Comparison of ENCODE assay signal across 13 cellular contexts in genomic region chr4:98603683-98604573, GRCh38. TPM values are rescaled to one million over a fixed set of nuclear protein-coding genes. Genes with fewer than 3 reads are reported as not detected.
A peak's percentile ranks its signal among the peaks of the same experiment; 100 is the strongest.
DNase-seq lines count a peak whose midpoint lies in the region; ATAC-seq and TF ChIP-seq lines count a peak whose summit lies in the region.
"Had no signal": no experiment of that assay in that cellular context is flagged by ENCODE, and none has a peak within 500 bp of the region (broad histone marks: within the 10 kb centered on the region; RNA-seq: fewer than 3 reads in every experiment).

No MANE protein-coding gene starts in this region.

- intact Hi-C loops in activated naive CD4-positive, alpha-beta T cell treated with anti-CD3 and anti-CD28 coated beads for 36 hours (cut with micrococcal nuclease), result loop anchor here (1.0 to 5.0 kb wide), 9 partner anchors 21 to 1243 kb away; no protein-coding TSS in a partner anchor

- peak; percentile 40 for DNase-seq in activated naive CD4-positive, alpha-beta T cell treated with anti-CD3 and anti-CD28 coated beads for 36 hours
- no peak for DNase-seq in activated naive CD4-positive, alpha-beta T cell treated with anti-CD3 and anti-CD28 coated beads, Interleukin-2, amount 50 U/mL, for 16 hours
- DNase-seq in RPMI7951 (ENCODE audit: low read depth) (peak; percentile 85), fibroblast of mammary gland (ENCODE audit: low read depth) (peak; percentile 79), stromal cell of bone marrow (ENCODE audit: low read depth) (peak; percentile 36), NCI-H1436 treated with DMSO at 0.1 percent for 48 hours (lab: John Stamatoyannopoulos, UW) (no peak), NCI-H1694 treated with DMSO at 0.1 percent for 48 hours (lab: John Stamatoyannopoulos, UW) (no peak)
- DNase-seq: MG63, NCI-H510A treated with DMSO at 0.1 percent for 48 hours, posterior cingulate gyrus, SK-N-SH had no signal

- no peak for TF ChIP-seq CTCF in fibroblast of mammary gland (conservative IDR thresholded peaks at IDR 0.05; ENCODE audit: control insufficient read depth, insufficient read depth, low read depth, low read length)

- no peak for ATAC-seq in GM21786 (IDR thresholded peaks at IDR 0.05; ENCODE audit: unreplicated experiment)

- H3K4me3 Mint-ChIP-seq in activated naive CD4-positive, alpha-beta T cell treated with anti-CD3 and anti-CD28 coated beads for 36 hours, result no peak overlapping the region
- H3K4me3 Mint-ChIP-seq: B cell had no signal

- CTCF ChIA-PET in activated naive CD4-positive, alpha-beta T cell treated with anti-CD3 and anti-CD28 coated beads for 36 hours (lab: Charles Lee), result interaction anchor here (1.2 to 1.4 kb wide), 2 partner anchors 13 to 136 kb away, joined by 4 to 5 read pairs; no protein-coding TSS in a partner anchor

- H3K27me3 Mint-ChIP-seq in activated naive CD4-positive, alpha-beta T cell treated with anti-CD3 and anti-CD28 coated beads for 36 hours (ENCODE audit: low read depth), result no peaks in the 10 kb centered on the region
- H3K27me3 Mint-ChIP-seq: B cell had no signal

- peaks cover 8% of the 10 kb centered on the region for H3K9me3 Mint-ChIP-seq in activated naive CD4-positive, alpha-beta T cell treated with anti-CD3 and anti-CD28 coated beads for 36 hours

- H3K36me3 Mint-ChIP-seq in activated naive CD4-positive, alpha-beta T cell treated with anti-CD3 and anti-CD28 coated beads for 36 hours (ENCODE audit: low read depth), result peaks cover 10% of the 10 kb centered on the region

- H3K4me3 ChIP-seq in fibroblast of mammary gland (ENCODE audit: control insufficient read depth, low read depth, low read length), result no peak overlapping the region
- H3K4me3 ChIP-seq: MG63 had no signal

- H3K4me1 Mint-ChIP-seq in activated naive CD4-positive, alpha-beta T cell treated with anti-CD3 and anti-CD28 coated beads for 36 hours (ENCODE audit: low read depth), result peaks cover 58% of the 10 kb centered on the region

- H3K27ac Mint-ChIP-seq in activated naive CD4-positive, alpha-beta T cell treated with anti-CD3 and anti-CD28 coated beads for 36 hours, result peak overlapping the region; percentile 50
- H3K27ac Mint-ChIP-seq: B cell had no signal

RNA-seq across cellular contexts. Expression of gene TSPAN5, which starts 54.5 kb away (rescaled TPM):
- total RNA-seq in activated naive CD4-positive, alpha-beta T cell treated with anti-CD3 and anti-CD28 coated beads for 36 hours, result 10 to 100 TPM; 12.5 to 13.1 TPM
- 25.2 and 26.6 TPM in 2 replicates for total RNA-seq in RPMI7951 (2014; rRNA removed; shearing (Covaris generic))

Comparison
In these comparisons a context has a peak if more than half of its experiments do, and no peak if none do; other contexts are left out.
1. DNase-seq: peak in activated naive CD4-positive, alpha-beta T cell treated with anti-CD3 and anti-CD28 coated beads for 36 hours (single experiment), RPMI7951 (single experiment), fibroblast of mammary gland (single experiment) and stromal cell of bone marrow (single experiment); none in activated naive CD4-positive, alpha-beta T cell treated with anti-CD3 and anti-CD28 coated beads, Interleukin-2, amount 50 U/mL, for 16 hours (single experiment), NCI-H1436 treated with DMSO at 0.1 percent for 48 hours (single experiment) and NCI-H1694 treated with DMSO at 0.1 percent for 48 hours (single experiment).